Comparison of ENCODE assay signal across 19 cellular contexts in genomic region chr3:187850256-187851010, GRCh38.
A peak's percentile ranks its signal among the peaks of the same experiment; 100 is the strongest.
DNase-seq lines count a peak whose midpoint lies in the region; ATAC-seq and TF ChIP-seq lines count a peak whose summit lies in the region.
"Had no signal": no experiment of that assay in that cellular context is flagged by ENCODE, and none has a peak within 500 bp of the region (broad histone marks: within the 10 kb centered on the region; RNA-seq: fewer than 3 reads in every experiment).

No MANE protein-coding gene starts in this region.

- H3K4me3 ChIP-seq in PC-9 (no peak overlapping the region), gastroesophageal sphincter (no peak overlapping the region), skin epidermis (no peak overlapping the region)

- no peak overlapping the region for H3K4me3 Mint-ChIP-seq in T-helper 17 cell
- H3K4me3 Mint-ChIP-seq: activated B cell treated with CpG ODN at 0.5 μM for 24 hours, B cell, naive B cell had no signal

- H3K27ac ChIP-seq in PC-9 (peak overlapping the region; percentile 66), gastroesophageal sphincter (no peak overlapping the region), skin epidermis (peak overlapping the region in 17 of 21 experiments; percentile 15 to 75 (median 57))

- intact Hi-C loops in PC-9 (cut with micrococcal nuclease; ENCODE audit: unreplicated experiment), result no loop called here

- H3K4me1 ChIP-seq in PC-9 (replicated peaks; ENCODE audit: insufficient read depth), result peaks cover 22% of the 10 kb centered on the region
- no peaks in the 10 kb centered on the region for H3K4me1 ChIP-seq in gastroesophageal sphincter

- no peaks in the 10 kb centered on the region for H3K79me2 ChIP-seq in PC-9 (ENCODE audit: low read depth)

- no peak overlapping the region for H3K27ac Mint-ChIP-seq in T-helper 17 cell
- H3K27ac Mint-ChIP-seq: activated B cell treated with CpG ODN at 0.5 μM for 24 hours, B cell had no signal

- CTCF ChIA-PET in PC-9 (lab: Charles Lee), result no interaction called here

- no peak for TF ChIP-seq POLR2A in gastroesophageal sphincter (IDR thresholded peaks at IDR 0.05)

- H2AFZ ChIP-seq in PC-9, result no peak overlapping the region

- TF ChIP-seq CTCF in PC-9 (conservative IDR thresholded peaks at IDR 0.05) (no peak), gastroesophageal sphincter (IDR thresholded peaks at IDR 0.05) (no peak)

- no peaks in the 10 kb centered on the region for H3K27me3 ChIP-seq in PC-9 (ENCODE audit: insufficient read depth, low read depth)
- H3K27me3 ChIP-seq in gastroesophageal sphincter, result no peaks in the 10 kb centered on the region

- peaks cover 2% of the 10 kb centered on the region for H3K4me1 Mint-ChIP-seq in T-helper 17 cell
- H3K4me1 Mint-ChIP-seq: activated B cell treated with CpG ODN at 0.5 μM for 24 hours, B cell, naive B cell had no signal

- no peak for TF ChIP-seq EP300 in gastroesophageal sphincter (IDR thresholded peaks at IDR 0.05)

- no peaks in the 10 kb centered on the region for H4K20me1 ChIP-seq in PC-9 (ENCODE audit: insufficient read depth)

- H3K27me3 Mint-ChIP-seq in T-helper 17 cell, result no peaks in the 10 kb centered on the region
- H3K27me3 Mint-ChIP-seq: activated B cell treated with CpG ODN at 0.5 μM for 24 hours, B cell had no signal

- DNase-seq in M059J (ENCODE audit: low read depth), result peak; percentile 20
- DNase-seq in PC-9, result peak in 1 of 2 experiments; percentile 72
- DNase-seq in T-helper 17 cell, result no peak
- DNase-seq in kidney tubule cell (ENCODE audit: low spot score), result no peak
- no peak for DNase-seq in hypothalamus (lab: John Stamatoyannopoulos, UW)
- DNase-seq in stimulated activated CD4-positive, alpha-beta T cell treated with anti-CD3 and anti-CD28 coated beads, Interleukin-2, amount 100 ng/mL, for 48 hours, result no peak
- DNase-seq: activated B cell treated with CpG ODN at 0.5 μM for 24 hours; activated effector memory CD4-positive, alpha-beta T cell treated with Interleukin-2 at 50 U/mL for 16 hours; anterior cingulate cortex; erythroblast; kidney glomerular epithelial cell; naive B cell; NCI-H1417; NCI-H510A; stimulated activated CD4-positive, alpha-beta T cell treated with anti-CD3 and anti-CD28 coated beads, Interleukin-1b, Interleukin-23, amount 100 ng/mL, for 48 hours; substantia nigra had no signal

- BruUV-seq in PC-9 (replicated peaks; lab: Mats Ljungman, UMichigan), result no TSS peak

- peaks cover 13% of the 10 kb centered on the region; the same call in 1 of the 2 replicates for H3F3A ChIP-seq in PC-9 (ENCODE audit: insufficient read depth, low read depth)

- H3K36me3 Mint-ChIP-seq in T-helper 17 cell (ENCODE audit: low read depth), result no peaks in the 10 kb centered on the region
- H3K36me3 Mint-ChIP-seq: naive B cell had no signal

- no peaks in the 10 kb centered on the region for H3K9me2 ChIP-seq in PC-9 (ENCODE audit: insufficient read depth)

- peak overlapping the region; percentile 27 for H3K4me2 ChIP-seq in PC-9

- POLR2A ChIA-PET in PC-9 (lab: Charles Lee; ENCODE audit: unreplicated experiment), result no interaction called here

- 72 to 76% methylated on average over 5 of the region's 5 CpGs for whole genome bisulfite sequencing in gastroesophageal sphincter (ENCODE audit: low coverage in 1 of 2), 2 donors

- ATAC-seq in gastroesophageal sphincter, result peak; percentile 43
- ATAC-seq in T-helper 17 cell, result no peak

- no peaks in the 10 kb centered on the region for H3K36me3 ChIP-seq in PC-9 (ENCODE audit: low read depth)
- no peaks in the 10 kb centered on the region for H3K36me3 ChIP-seq in gastroesophageal sphincter

- peaks cover 4% of the 10 kb centered on the region for H3K9me3 ChIP-seq in PC-9 (ENCODE audit: insufficient read depth, low read depth)
- peaks cover 0 to 6% (median 0%) of the 10 kb centered on the region in 3 donors for H3K9me3 ChIP-seq in gastroesophageal sphincter
- H3K9me3 ChIP-seq in T-helper 17 cell (ENCODE audit: control insufficient read depth, low read length, poor library complexity, severe bottlenecking), result no peaks in the 10 kb centered on the region

Comparison
In these comparisons a context has a peak if more than half of its experiments do, and no peak if none do; other contexts are left out.
1. H3K27ac ChIP-seq: peak in PC-9 (single experiment) and skin epidermis (17 of 21); none in gastroesophageal sphincter (0 of 4).